In genomic region chrX:77415161-77415560, GRCh38 we compare ENCODE assay signal across 20 cellular contexts. TPM values are rescaled to one million over a fixed set of nuclear protein-coding genes. Genes with fewer than 3 reads are reported as not detected.
DNase-seq lines count a peak whose midpoint lies in the region; ATAC-seq and TF ChIP-seq lines count a peak whose summit lies in the region.
"Had no signal": no experiment of that assay in that cellular context is flagged by ENCODE, and none has a peak within 500 bp of the region (broad histone marks: within the 10 kb centered on the region; RNA-seq: fewer than 3 reads in every experiment).

No MANE protein-coding gene starts in this region.

- TF ChIP-seq CTCF in cardiac muscle cell (IDR thresholded peaks at IDR 0.05; ENCODE audit: low read depth, low read length) (peak; percentile 20), brain microvascular endothelial cell (IDR thresholded peaks at IDR 0.05; ENCODE audit: low read depth, low read length, missing control alignments) (peak; percentile 45), tibial artery (IDR thresholded peaks at IDR 0.05) (peak in 1 of 2 experiments; percentile 12)

- H3K4me1 ChIP-seq in cardiac muscle cell (ENCODE audit: low read depth) (no peaks in the 10 kb centered on the region), tibial artery (peaks cover 0 to 16% (median 0%) of the 10 kb centered on the region in 4 donors)
- H3K4me1 ChIP-seq: SJCRH30 had no signal

- no peaks in the 10 kb centered on the region for H3K27me3 ChIP-seq in cardiac muscle cell
- no peaks in the 10 kb centered on the region for H3K27me3 ChIP-seq in brain microvascular endothelial cell (replicated peaks)
- H3K27me3 ChIP-seq in tibial artery: no peaks in the 10 kb centered on the region
- H3K27me3 ChIP-seq: SJCRH30 had no signal

- intact Hi-C loops in left ventricle myocardium superior (cut with micrococcal nuclease): no loop called here
- intact Hi-C loops in tibial artery (cut with DNase I; ENCODE audit: low total_unique reads): no loop called here

- H3K36me3 ChIP-seq in cardiac muscle cell (no peaks in the 10 kb centered on the region), brain microvascular endothelial cell (replicated peaks) (no peaks in the 10 kb centered on the region), tibial artery (no peaks in the 10 kb centered on the region)
- H3K36me3 ChIP-seq: SJCRH30 had no signal

- in situ Hi-C loops in brain microvascular endothelial cell (cut with HindIII; ENCODE audit: low pct_ligation_motif_present, low sequenced_read_pairs): no loop called here

- H3K9me3 ChIP-seq in cardiac muscle cell (ENCODE audit: low read depth) (no peaks in the 10 kb centered on the region), tibial artery (no peaks in the 10 kb centered on the region)
- H3K9me3 ChIP-seq: SJCRH30 had no signal

- H3K4me3 ChIP-seq in cardiac muscle cell: no peak overlapping the region
- no peak overlapping the region for H3K4me3 ChIP-seq in brain microvascular endothelial cell (ENCODE audit: low read depth, low read length)
- H3K4me3 ChIP-seq in tibial artery: no peak overlapping the region
- H3K4me3 ChIP-seq: SJCRH30 had no signal

- peak in 1 of 2 donors; percentile 24 for DNase-seq in cardiac muscle cell (ENCODE audit: low read depth in 1 of 2, low spot score in 1 of 2)
- no peak for DNase-seq in left ventricle myocardium superior
- DNase-seq in NAMALWA (ENCODE audit: low spot score): peak; percentile 3
- no peak for DNase-seq in brain microvascular endothelial cell
- no peak for DNase-seq in tibial artery
- DNase-seq in 8988T: no peak
- DNase-seq in stimulated activated naive CD4-positive, alpha-beta T cell (lab: John Stamatoyannopoulos, UW): no peak
- DNase-seq: activated CD4-positive, CD25-positive, alpha-beta regulatory T cell; activated naive CD4-positive, alpha-beta T cell treated with anti-CD3 and anti-CD28 coated beads, Interleukin-2, amount 50 U/mL, for 16 hours; central memory CD4-positive, alpha-beta T cell; DMS79; NCI-H2029; NCI-H774; posterior cingulate gyrus; SJCRH30 had no signal

- H3K27ac ChIP-seq in cardiac muscle cell: no peak overlapping the region
- H3K27ac ChIP-seq in brain microvascular endothelial cell: no peak overlapping the region
- H3K27ac ChIP-seq in tibial artery: peak overlapping the region; percentile 22 to 35
- H3K27ac ChIP-seq: KMS-11, SJCRH30 had no signal

- ATAC-seq in left ventricle myocardium superior (no peak), GM19397 (IDR thresholded peaks at IDR 0.05; ENCODE audit: unreplicated experiment) (no peak)

RNA-seq across cellular contexts. Expression of gene FGF16, which starts 32.0 kb away (rescaled TPM):
- 17.9 and 21.5 TPM in 2 replicates for total RNA-seq in cardiac muscle cell
- 22.2 and 22.5 TPM in 2 replicates for polyA plus RNA-seq in cardiac muscle cell
- total RNA-seq in left ventricle myocardium superior: not detected
- total RNA-seq: kidney epithelial cell, mucosa of gallbladder, SJCRH30 had no signal
- polyA plus RNA-seq: AG04450 had no signal

Comparison
In these comparisons a context has a peak if more than half of its experiments do, and no peak if none do; other contexts are left out.
1. RNA of gene FGF16, which starts 32.0 kb away (total RNA-seq): 17.9 to 21.5 TPM in cardiac muscle cell; not detected in left ventricle myocardium superior (single experiment); every median in the first group is over 10 times any median in the second.
2. H3K27ac ChIP-seq: peak in tibial artery (2 of 2); none in cardiac muscle cell (single experiment) and brain microvascular endothelial cell (single experiment).